Comparison of ENCODE assay signal across 1 cellular context in genomic region chr5:32136342-32136741, GRCh38.
TF ChIP-seq lines count a peak whose summit lies in the region.

No MANE protein-coding gene starts in this region.

TF ChIP-seq in A549, 52 proteins besides CTCF, POLR2A, EP300 and RAD21 (continued from another document):
- TF ChIP-seq, protein P1, sequence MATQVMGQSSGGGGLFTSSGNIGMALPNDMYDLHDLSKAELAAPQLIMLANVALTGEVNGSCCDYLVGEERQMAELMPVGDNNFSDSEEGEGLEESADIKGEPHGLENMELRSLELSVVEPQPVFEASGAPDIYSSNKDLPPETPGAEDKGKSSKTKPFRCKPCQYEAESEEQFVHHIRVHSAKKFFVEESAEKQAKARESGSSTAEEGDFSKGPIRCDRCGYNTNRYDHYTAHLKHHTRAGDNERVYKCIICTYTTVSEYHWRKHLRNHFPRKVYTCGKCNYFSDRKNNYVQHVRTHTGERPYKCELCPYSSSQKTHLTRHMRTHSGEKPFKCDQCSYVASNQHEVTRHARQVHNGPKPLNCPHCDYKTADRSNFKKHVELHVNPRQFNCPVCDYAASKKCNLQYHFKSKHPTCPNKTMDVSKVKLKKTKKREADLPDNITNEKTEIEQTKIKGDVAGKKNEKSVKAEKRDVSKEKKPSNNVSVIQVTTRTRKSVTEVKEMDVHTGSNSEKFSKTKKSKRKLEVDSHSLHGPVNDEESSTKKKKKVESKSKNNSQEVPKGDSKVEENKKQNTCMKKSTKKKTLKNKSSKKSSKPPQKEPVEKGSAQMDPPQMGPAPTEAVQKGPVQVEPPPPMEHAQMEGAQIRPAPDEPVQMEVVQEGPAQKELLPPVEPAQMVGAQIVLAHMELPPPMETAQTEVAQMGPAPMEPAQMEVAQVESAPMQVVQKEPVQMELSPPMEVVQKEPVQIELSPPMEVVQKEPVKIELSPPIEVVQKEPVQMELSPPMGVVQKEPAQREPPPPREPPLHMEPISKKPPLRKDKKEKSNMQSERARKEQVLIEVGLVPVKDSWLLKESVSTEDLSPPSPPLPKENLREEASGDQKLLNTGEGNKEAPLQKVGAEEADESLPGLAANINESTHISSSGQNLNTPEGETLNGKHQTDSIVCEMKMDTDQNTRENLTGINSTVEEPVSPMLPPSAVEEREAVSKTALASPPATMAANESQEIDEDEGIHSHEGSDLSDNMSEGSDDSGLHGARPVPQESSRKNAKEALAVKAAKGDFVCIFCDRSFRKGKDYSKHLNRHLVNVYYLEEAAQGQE (IDR thresholded peaks at IDR 0.05), result no peak
- no peak for TF ChIP-seq EHMT2 (IDR thresholded peaks at IDR 0.05; ENCODE audit: low read depth)
- no peak for TF ChIP-seq SMC3 (IDR thresholded peaks at IDR 0.05)
TF ChIP-seq in A549: peak in this region for 0.
